ENCODE assay signal across 22 cellular contexts in genomic region chr2:24509840-24510239, GRCh38.
DNase-seq lines count a peak whose midpoint lies in the region; ATAC-seq, FAIRE-seq and TF ChIP-seq lines count a peak whose summit lies in the region.
"Had no signal": no experiment of that assay in that cellular context is flagged by ENCODE, and none has a peak within 500 bp of the region (broad histone marks: within the 10 kb centered on the region; RNA-seq: fewer than 3 reads in every experiment).

No MANE protein-coding gene starts in this region.

- peak; percentile 56 for FAIRE-seq in GM19239 (lab: Jason Lieb, UNC)
- FAIRE-seq: A204.1, H1, keratinocyte, small intestine had no signal

- peak; percentile 53 for DNase-seq in GM12865 (ENCODE audit: low read depth)
- no peak for DNase-seq in GM19239 (ENCODE audit: insufficient read length, low spot score)
- no peak for DNase-seq in NCI-H2196 treated with DMSO at 0.1 percent for 48 hours (lab: John Stamatoyannopoulos, UW; ENCODE audit: unreplicated experiment)
- no peak for DNase-seq in NCI-H1436 (lab: John Stamatoyannopoulos, UW)
- DNase-seq in activated naive CD4-positive, alpha-beta T cell treated with Interleukin-2 at 50 U/mL for 16 hours = no peak
- DNase-seq in hepatic stellate cell (ENCODE audit: low spot score) = no peak
- DNase-seq: activated CD4-positive, alpha-beta T cell treated with anti-CD3 and anti-CD28 coated beads, Interleukin-2, amount 50 U/mL, for 48 hours; amygdala; CD4-positive, CD25-positive, alpha-beta regulatory T cell; gastrocnemius medialis; IMR-90; MV-4-11; NCI-H2227 treated with DMSO at 0.1 percent for 48 hours; SHP77 treated with DMSO at 0.1 percent for 48 hours; small intestine; stomach; T-helper 9 cell had no signal

- TF ChIP-seq CTCF in GM12865 (IDR thresholded peaks at IDR 0.05; ENCODE audit: insufficient read depth, low read depth, low read length, missing control alignments) = no peak

- peak; percentile 54 for ATAC-seq in HG02623 (IDR thresholded peaks at IDR 0.05; ENCODE audit: unreplicated experiment)
- ATAC-seq in HG03342 (IDR thresholded peaks at IDR 0.05; ENCODE audit: unreplicated experiment) = peak; percentile 53
- ATAC-seq: gastrocnemius medialis had no signal

- no peak overlapping the region for H3K4me3 ChIP-seq in GM12865 (ENCODE audit: low read depth, low read length)
- H3K4me3 ChIP-seq: gastrocnemius medialis, stomach had no signal
